Comparison of ENCODE assay signal across 15 cellular contexts in the genomic region with DNA sequence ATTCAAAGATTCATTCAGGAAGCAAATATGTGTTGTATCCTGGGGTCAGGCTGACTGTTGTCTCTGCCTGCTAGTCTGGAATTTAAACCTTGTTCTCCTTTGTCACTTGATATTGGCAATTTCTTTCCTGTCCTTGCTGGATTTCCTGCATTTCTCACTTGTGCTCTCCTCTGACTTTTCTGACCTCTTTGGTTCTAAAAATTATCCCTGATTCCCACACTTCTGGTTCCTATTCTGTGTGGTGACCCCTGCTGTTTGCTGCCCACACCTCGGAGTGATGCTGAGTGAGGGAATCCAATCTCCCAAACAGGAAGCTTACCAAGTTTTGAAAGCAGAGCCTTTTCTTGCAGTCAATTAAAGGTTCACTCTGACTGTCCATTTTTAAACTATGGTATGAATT.
DNase-seq lines count a peak whose midpoint lies in the region; ATAC-seq lines count a peak whose summit lies in the region.
"Had no signal": no experiment of that assay in that cellular context is flagged by ENCODE, and none has a peak within 500 bp of the region (broad histone marks: within the 10 kb centered on the region; RNA-seq: fewer than 3 reads in every experiment).

No MANE protein-coding gene starts in this region.

- DNase-seq in HT1080 (ENCODE audit: low read depth) (peak; percentile 2), left kidney (ENCODE audit: low read depth, low spot score) (peak; percentile 49), renal cortical epithelial cell (ENCODE audit: low read depth) (peak; percentile 25), SIG-M5 (lab: John Stamatoyannopoulos, UW) (no peak), NCI-H1092 treated with DMSO at 0.1 percent for 48 hours (lab: John Stamatoyannopoulos, UW) (no peak)
- DNase-seq: activated CD8-positive, alpha-beta memory T cell treated with anti-CD3 and anti-CD28 coated beads, Interleukin-2, amount 10 ng/mL, durations not matched to agents 7 days and 5 days; activated naive CD4-positive, alpha-beta T cell treated with Interleukin-2 at 50 U/mL for 16 hours; caudate nucleus; EL; mucosa of descending colon; NCI-H146; NCI-H446 treated with DMSO at 0.1 percent for 48 hours; stimulated activated CD4-positive, alpha-beta T cell treated with anti-CD3 and anti-CD28 coated beads, Interleukin-15, amount 100 ng/mL, for 24 hours had no signal

- H3K27me3 Mint-ChIP-seq in activated T-helper 17 cell treated with anti-CD3 and anti-CD28 coated beads, Interleukin-2, amount 50 U/mL, for 72 hours = no peaks in the 10 kb centered on the region
- H3K27me3 Mint-ChIP-seq: activated CD8-positive, alpha-beta memory T cell treated with anti-CD3 and anti-CD28 coated beads, Interleukin-2, amount 10 ng/mL, durations not matched to agents 7 days and 5 days had no signal

- H3K4me1 Mint-ChIP-seq in activated T-helper 17 cell treated with anti-CD3 and anti-CD28 coated beads, Interleukin-2, amount 50 U/mL, for 72 hours = peaks cover 16% of the 10 kb centered on the region

- H3K27ac Mint-ChIP-seq in activated T-helper 17 cell treated with anti-CD3 and anti-CD28 coated beads, Interleukin-2, amount 50 U/mL, for 72 hours = peak overlapping the region; percentile 37
- H3K27ac Mint-ChIP-seq: activated CD8-positive, alpha-beta memory T cell treated with anti-CD3 and anti-CD28 coated beads, Interleukin-2, amount 10 ng/mL, durations not matched to agents 7 days and 5 days had no signal

- H3K4me3 Mint-ChIP-seq in activated T-helper 17 cell treated with anti-CD3 and anti-CD28 coated beads, Interleukin-2, amount 50 U/mL, for 72 hours = no peak overlapping the region
- H3K4me3 Mint-ChIP-seq: activated CD8-positive, alpha-beta memory T cell treated with anti-CD3 and anti-CD28 coated beads, Interleukin-2, amount 10 ng/mL, durations not matched to agents 7 days and 5 days had no signal

- peaks cover 29% of the 10 kb centered on the region for H3K36me3 Mint-ChIP-seq in activated T-helper 17 cell treated with anti-CD3 and anti-CD28 coated beads, Interleukin-2, amount 50 U/mL, for 72 hours (ENCODE audit: low read depth)

- peaks cover 21% of the 10 kb centered on the region for H3K9me3 Mint-ChIP-seq in activated T-helper 17 cell treated with anti-CD3 and anti-CD28 coated beads, Interleukin-2, amount 50 U/mL, for 72 hours

- no peak for ATAC-seq in activated T-helper 17 cell treated with anti-CD3 and anti-CD28 coated beads, Interleukin-2, amount 50 U/mL, for 72 hours (replicated peaks)
- no peak for ATAC-seq in HG03378 (IDR thresholded peaks at IDR 0.05; ENCODE audit: unreplicated experiment)
- ATAC-seq: activated CD8-positive, alpha-beta memory T cell treated with anti-CD3 and anti-CD28 coated beads, Interleukin-2, amount 10 ng/mL, durations not matched to agents 7 days and 5 days; mucosa of descending colon had no signal

Comparison
In these comparisons a context has a peak if more than half of its experiments do, and no peak if none do; other contexts are left out.
1. DNase-seq: peak in HT1080 (single experiment), left kidney (single experiment) and renal cortical epithelial cell (single experiment); none in SIG-M5 (single experiment) and NCI-H1092 treated with DMSO at 0.1 percent for 48 hours (single experiment).